25 cellular contexts compared by ENCODE assay signal in the genomic region with DNA sequence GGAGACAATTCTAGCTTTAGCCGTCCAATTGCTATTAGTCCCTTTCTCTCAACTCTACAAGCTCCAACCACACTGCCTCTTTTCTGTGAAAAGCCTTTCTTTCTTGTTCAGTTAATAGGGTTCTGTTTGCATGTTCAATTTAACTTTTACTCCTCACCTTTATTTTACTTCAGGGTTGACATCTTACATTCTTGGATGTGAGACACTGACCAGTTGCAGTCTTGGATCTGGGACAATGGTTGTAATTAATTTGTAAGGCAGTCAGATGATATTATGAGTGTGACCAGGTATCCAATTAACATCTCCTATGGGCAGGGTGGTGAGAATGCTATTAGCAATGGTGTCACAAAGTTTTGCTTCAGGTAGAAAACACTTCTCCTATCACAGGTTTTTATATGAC.
"Had no signal": no experiment of that assay in that cellular context is flagged by ENCODE, and none has a peak within 500 bp of the region (broad histone marks: within the 10 kb centered on the region; RNA-seq: fewer than 3 reads in every experiment).

No MANE protein-coding gene starts in this region.

- H3K36me3 ChIP-seq: stomach, suprapubic skin, thoracic aorta, thyroid gland, tibial artery, tibial nerve, transverse colon, upper lobe of left lung, upper lobe of right lung, uterus, vagina had no signal

- H3K4me3 ChIP-seq: stomach, suprapubic skin, testis, thoracic aorta, thyroid gland, tibial artery, tibial nerve, transverse colon, upper lobe of left lung, upper lobe of right lung, uterus, vagina had no signal

- H3K9me3 ChIP-seq: stomach, suprapubic skin, testis, thoracic aorta, thyroid gland, tibial artery, tibial nerve, transverse colon, upper lobe of left lung, upper lobe of right lung, uterus, vagina had no signal

- H3K4me1 ChIP-seq: stomach, suprapubic skin, testis, thyroid gland, tibial artery, tibial nerve, transverse colon, upper lobe of left lung, upper lobe of right lung, uterus, vagina had no signal

- FAIRE-seq: urothelium cell line had no signal

- DNase-seq: stimulated activated CD4-positive, alpha-beta T cell treated with anti-CD3 and anti-CD28 coated beads, Interleukin-2, amount 100 ng/mL, for 48 hours; stimulated activated CD4-positive, alpha-beta T cell treated with anti-CD3 and anti-CD28 coated beads, Interleukin-4, amount 100 ng/mL, for 1 hour; stimulated activated CD4-positive, alpha-beta T cell treated with anti-CD3 and anti-CD28 coated beads, Interleukin-4, amount 100 ng/mL, for 24 hours; stimulated activated CD4-positive, alpha-beta T cell treated with anti-CD3 and anti-CD28 coated beads, Interleukin-4, amount 100 ng/mL, for 4 hours; stimulated activated CD8-positive, alpha-beta memory T cell treated with anti-CD3 and anti-CD28 coated beads, Interleukin-4, amount 100 ng/mL, for 48 hours; stimulated activated naive B cell treated with anti-CD40 and anti-IgM and Interleukin-4, amounts not matched to agents 10 μg/mL and 1 μg/mL and 100 μg/mL, for 72 hours; stimulated activated naive CD4-positive, alpha-beta T cell; stimulated activated naive CD4-positive, alpha-beta T cell treated with Interleukin-2 at 50 U/mL for 16 hours; stimulated activated naive CD8-positive, alpha-beta T cell treated with anti-CD3 and anti-CD28 coated beads, Interleukin-15, amount 100 ng/mL, for 72 hours; stimulated activated naive CD8-positive, alpha-beta T cell treated with anti-CD3 and anti-CD28 coated beads, Interleukin-15, Interleukin-2, amounts not matched to agents 100 U/mL and 50 U/mL, for 24 hours; stomach; substantia nigra; testis; thyroid gland; tibial artery; transverse colon; trophoblast cell; upper lobe of left lung; upper lobe of right lung; uterus had no signal

- H3K27ac ChIP-seq: stomach, suprapubic skin, testis, thoracic aorta, thyroid gland, tibial artery, tibial nerve, transverse colon, upper lobe of left lung, upper lobe of right lung, uterus, vagina had no signal

- H3K27me3 ChIP-seq: stomach, suprapubic skin, testis, thyroid gland, tibial artery, tibial nerve, transverse colon, upper lobe of left lung, upper lobe of right lung, uterus, vagina had no signal
